25 cellular contexts compared by ENCODE assay signal in genomic region chr1:52929019-52929418, GRCh38.
"Had no signal": no experiment of that assay in that cellular context is flagged by ENCODE, and none has a peak within 500 bp of the region (broad histone marks: within the 10 kb centered on the region; RNA-seq: fewer than 3 reads in every experiment).

No MANE protein-coding gene starts in this region.

- DNase-seq: effector memory CD8-positive, alpha-beta T cell; foreskin keratinocyte; hippocampal formation; left lung; lower lobe of right lung; naive B cell; psoas muscle; retina; spleen; stimulated activated CD4-positive, alpha-beta T cell treated with anti-CD3 and anti-CD28 coated beads, Interleukin-15, amount 100 ng/mL, for 24 hours; stimulated activated CD4-positive, alpha-beta T cell treated with anti-CD3 and anti-CD28 coated beads, Interleukin-1b, Interleukin-23, amount 100 ng/mL, for 48 hours; stimulated activated CD4-positive, alpha-beta T cell treated with anti-CD3 and anti-CD28 coated beads, Interleukin-4, amount 100 ng/mL, for 4 hours; stimulated activated naive B cell treated with anti-CD40 and anti-IgM and Interleukin-4, amounts not matched to agents 10 μg/mL and 1 μg/mL and 100 μg/mL, for 72 hours; stimulated activated naive CD8-positive, alpha-beta T cell treated with anti-CD3 and anti-CD28 coated beads, Interleukin-15, amount 100 ng/mL, for 72 hours; testis; upper lobe of right lung had no signal

- H3K4me1 ChIP-seq: psoas muscle had no signal

- H3K9me3 ChIP-seq: esophagus muscularis mucosa, left lung, lower lobe of right lung, neutrophil, psoas muscle, spleen, testis, tibial nerve, upper lobe of right lung, vagina had no signal

- ATAC-seq: effector memory CD8-positive, alpha-beta T cell; foreskin keratinocyte; left lung; lower lobe of right lung; psoas muscle; sciatic nerve; stimulated activated naive B cell treated with anti-CD40 and anti-IgM and Interleukin-4, amounts not matched to agents 10 μg/mL and 1 μg/mL and 100 μg/mL, for 72 hours; stimulated activated naive CD8-positive, alpha-beta T cell treated with anti-CD3 and anti-CD28 coated beads, Interleukin-15, amount 100 ng/mL, for 72 hours; upper lobe of right lung had no signal

- H3K27me3 Mint-ChIP-seq: effector memory CD8-positive, alpha-beta T cell; memory B cell; stimulated activated naive CD8-positive, alpha-beta T cell treated with anti-CD3 and anti-CD28 coated beads, Interleukin-15, amount 100 ng/mL, for 72 hours had no signal

- H3K27me3 ChIP-seq: esophagus muscularis mucosa, foreskin keratinocyte, testis, tibial nerve, upper lobe of right lung, vagina had no signal

- H3K4me3 ChIP-seq: vagina had no signal

- H3K27ac ChIP-seq: epithelial cell of prostate, foreskin keratinocyte, left lung, lower lobe of right lung, neutrophil, psoas muscle, spleen, testis, upper lobe of right lung, vagina had no signal

- H3K27ac Mint-ChIP-seq: dendritic cell treated with granulocyte-macrophage colony-stimulating factor and Interleukin-4, amounts not matched to agents 40 ng/mL and 50 ng/mL, for 4 days; memory B cell; naive B cell; nephron; stimulated activated naive B cell treated with anti-CD40 and anti-IgM and Interleukin-4, amounts not matched to agents 10 μg/mL and 1 μg/mL and 100 μg/mL, for 72 hours; stimulated activated naive CD8-positive, alpha-beta T cell treated with anti-CD3 and anti-CD28 coated beads, Interleukin-15, amount 100 ng/mL, for 72 hours had no signal

- H3K9me3 Mint-ChIP-seq: dendritic cell treated with granulocyte-macrophage colony-stimulating factor and Interleukin-4, amounts not matched to agents 40 ng/mL and 50 ng/mL, for 4 days; effector memory CD8-positive, alpha-beta T cell; memory B cell; naive B cell; nephron; stimulated activated naive B cell treated with anti-CD40 and anti-IgM and Interleukin-4, amounts not matched to agents 10 μg/mL and 1 μg/mL and 100 μg/mL, for 72 hours; stimulated activated naive CD8-positive, alpha-beta T cell treated with anti-CD3 and anti-CD28 coated beads, Interleukin-15, amount 100 ng/mL, for 72 hours had no signal

- H3K36me3 ChIP-seq: esophagus muscularis mucosa, left lung, lower lobe of right lung, neutrophil, spleen, tibial nerve, upper lobe of right lung, vagina had no signal

- H3K36me3 Mint-ChIP-seq: memory B cell; naive B cell; stimulated activated naive B cell treated with anti-CD40 and anti-IgM and Interleukin-4, amounts not matched to agents 10 μg/mL and 1 μg/mL and 100 μg/mL, for 72 hours had no signal

- H3K4me3 Mint-ChIP-seq: dendritic cell treated with granulocyte-macrophage colony-stimulating factor and Interleukin-4, amounts not matched to agents 40 ng/mL and 50 ng/mL, for 4 days; memory B cell; stimulated activated naive B cell treated with anti-CD40 and anti-IgM and Interleukin-4, amounts not matched to agents 10 μg/mL and 1 μg/mL and 100 μg/mL, for 72 hours; stimulated activated naive CD8-positive, alpha-beta T cell treated with anti-CD3 and anti-CD28 coated beads, Interleukin-15, amount 100 ng/mL, for 72 hours had no signal
